19 cellular contexts compared by ENCODE assay signal in the genomic region with DNA sequence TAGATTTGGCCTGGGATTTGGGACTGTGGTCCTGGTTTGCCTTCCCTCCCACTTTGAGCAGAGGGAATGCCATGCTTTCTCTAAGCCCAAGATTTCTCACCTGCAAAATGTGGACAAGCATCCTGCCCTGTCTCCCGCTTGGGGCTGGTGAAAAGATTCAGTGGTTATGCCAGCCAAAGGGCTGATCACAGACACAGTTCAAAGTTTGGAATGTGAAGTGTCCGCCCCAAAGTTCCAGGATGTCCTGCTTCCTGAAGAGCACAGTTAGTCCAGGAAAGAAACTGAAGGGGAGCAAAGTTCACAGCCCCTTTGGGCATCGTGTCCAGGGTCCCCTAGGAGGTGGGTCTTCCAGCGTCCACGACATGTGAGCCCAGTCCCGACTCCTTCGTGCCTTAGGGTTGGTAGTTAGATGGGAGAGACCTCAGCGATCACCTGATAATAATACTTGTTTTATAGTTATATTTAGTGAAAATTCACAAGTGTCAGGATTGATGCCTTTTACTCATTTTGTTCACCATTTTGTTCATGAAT. TPM values are rescaled to one million over a fixed set of nuclear protein-coding genes. Genes with fewer than 3 reads are reported as not detected.
A peak's percentile ranks its signal among the peaks of the same experiment; 100 is the strongest.
DNase-seq lines count a peak whose midpoint lies in the region; ATAC-seq, FAIRE-seq and TF ChIP-seq lines count a peak whose summit lies in the region.
"Had no signal": no experiment of that assay in that cellular context is flagged by ENCODE, and none has a peak within 500 bp of the region (broad histone marks: within the 10 kb centered on the region; RNA-seq: fewer than 3 reads in every experiment).

No MANE protein-coding gene starts in this region.

- TF ChIP-seq CTCF in SK-N-SH (IDR thresholded peaks at IDR 0.05) (no peak), endothelial cell of umbilical vein (IDR thresholded peaks at IDR 0.05; ENCODE audit: extremely low read depth in 1 of 2, insufficient read depth in 1 of 2, low read depth in 1 of 2, low read length in 2 of 2) (no peak), right lobe of liver (IDR thresholded peaks at IDR 0.05) (no peak), spleen (IDR thresholded peaks at IDR 0.05 in 8 of 11, conservative IDR thresholded peaks at IDR 0.05 in 3 of 11) (no peak)

- H3K4me2 ChIP-seq in SK-N-SH: no peak overlapping the region
- no peak overlapping the region for H3K4me2 ChIP-seq in endothelial cell of umbilical vein (ENCODE audit: insufficient read depth, low read length)
- H3K4me2 ChIP-seq: KMS-11 had no signal

- intact Hi-C loops in endothelial cell of umbilical vein (cut with micrococcal nuclease) (loop anchor here (2.0 kb wide), 1 partner anchor 16 kb away; no protein-coding TSS in a partner anchor), right lobe of liver (cut with DNase I) (no loop called here), spleen (cut with DNase I; ENCODE audit: low total_unique reads) (no loop called here)

- H2AFZ ChIP-seq in SK-N-SH (ENCODE audit: low read depth) (peak overlapping the region; percentile 19; the same call in 1 of the 2 replicates), endothelial cell of umbilical vein (ENCODE audit: low read depth, low read length) (peak overlapping the region; percentile 35)

- no peaks in the 10 kb centered on the region for H3K9me1 ChIP-seq in endothelial cell of umbilical vein (replicated peaks; ENCODE audit: control insufficient read depth, extremely low read depth, insufficient read depth, low read length)

- CTCF ChIA-PET in SK-N-SH (lab: Yijun Ruan, JAX): no interaction called here
- CTCF ChIA-PET in endothelial cell of umbilical vein (lab: Charles Lee): interaction anchor here (1.9 kb wide), 1 partner anchor 26 kb away, joined by 4 read pairs; no protein-coding TSS in a partner anchor

- dilution Hi-C loops in endothelial cell of umbilical vein (cut with MboI; ENCODE audit: extremely low pct_ligation_motif_present, low sequenced_read_pairs): no loop called here

- no peak for TF ChIP-seq EP300 in SK-N-SH (IDR thresholded peaks at IDR 0.05; ENCODE audit: borderline replicate concordance in 1 of 2, low read depth in 1 of 2, low read length in 1 of 2)

- ATAC-seq in SK-N-SH treated with all-trans-retinoic acid at 6 μM for 48 hours (no peak; the same call in 2 of the 3 replicates), right lobe of liver (peak; percentile 58 to 84 (median 78))
- ATAC-seq: PC-3 had no signal

- H3K9ac ChIP-seq in SK-N-SH (no peak overlapping the region), endothelial cell of umbilical vein (replicated peaks; ENCODE audit: extremely low read depth, insufficient read depth, low read length) (no peak overlapping the region)
- H3K9ac ChIP-seq: KMS-11 had no signal

- no peaks in the 10 kb centered on the region for H3K9me3 ChIP-seq in SK-N-SH
- H3K9me3 ChIP-seq in endothelial cell of umbilical vein (replicated peaks; ENCODE audit: control insufficient read depth, insufficient read depth, low read length): no peaks in the 10 kb centered on the region
- no peaks in the 10 kb centered on the region for H3K9me3 ChIP-seq in right lobe of liver
- H3K9me3 ChIP-seq in spleen: no peaks in the 10 kb centered on the region

- POLR2A ChIA-PET in SK-N-SH (lab: Yijun Ruan, JAX): no interaction called here
- POLR2A ChIA-PET in endothelial cell of umbilical vein (lab: Charles Lee): no interaction called here

- H3F3A ChIP-seq in SK-N-SH (replicated peaks; ENCODE audit: insufficient read depth): peaks cover 37% of the 10 kb centered on the region

- peaks cover 0 to 23% of the 10 kb centered on the region in 2 experiments; a peak in 3 of 4 replicates for H3K4me1 ChIP-seq in SK-N-SH (ENCODE audit: control insufficient read depth in 1 of 2, insufficient read depth in 2 of 2, low read depth in 1 of 2, low read length in 1 of 2)
- peaks cover 10% of the 10 kb centered on the region for H3K4me1 ChIP-seq in endothelial cell of umbilical vein (ENCODE audit: control insufficient read depth, extremely low read depth, insufficient read depth, low read length)
- H3K4me1 ChIP-seq in right lobe of liver: peaks cover 0 to 15% (median 5%) of the 10 kb centered on the region in 4 donors
- peaks cover 0 to 19% (median 6%) of the 10 kb centered on the region in 6 donors for H3K4me1 ChIP-seq in spleen

- H3K27ac ChIP-seq in SK-N-SH (ENCODE audit: low read depth in 2 of 2, low read length in 1 of 2): peak overlapping the region; percentile 65 to 74; a peak in 3 of 4 replicates
- H3K27ac ChIP-seq in endothelial cell of umbilical vein (ENCODE audit: insufficient read depth, low read depth, low read length): no peak overlapping the region
- H3K27ac ChIP-seq in right lobe of liver: no peak overlapping the region
- H3K27ac ChIP-seq in spleen: peak overlapping the region in 5 of 8 donors; percentile 2 to 59 (median 31)
- H3K27ac ChIP-seq: 22Rv1, KMS-11 had no signal

- H3K9me2 ChIP-seq in SK-N-SH: no peaks in the 10 kb centered on the region

- H4K20me1 ChIP-seq in SK-N-SH (ENCODE audit: insufficient read depth) (no peaks in the 10 kb centered on the region), endothelial cell of umbilical vein (replicated peaks; ENCODE audit: control insufficient read depth, extremely low read depth, insufficient read depth, low read length) (no peaks in the 10 kb centered on the region)

- H3K27me3 ChIP-seq in SK-N-SH (ENCODE audit: insufficient read depth) (no peaks in the 10 kb centered on the region), endothelial cell of umbilical vein (ENCODE audit: control insufficient read depth in 2 of 2, insufficient read depth in 2 of 2, low read length in 2 of 2) (no peaks in the 10 kb centered on the region), right lobe of liver (no peaks in the 10 kb centered on the region), spleen (replicated peaks in 1 of 7) (peaks cover 0 to 2% (median 0%) of the 10 kb centered on the region in 7 donors)

- FAIRE-seq in endothelial cell of umbilical vein (lab: Jason Lieb, UNC) (no peak), GM12891 (lab: Jason Lieb, UNC) (no peak)
- FAIRE-seq: H54 had no signal

- no TSS peak for BruUV-seq in endothelial cell of umbilical vein (replicated peaks; lab: Mats Ljungman, UMichigan)

- no peak for TF ChIP-seq RAD21 in SK-N-SH (IDR thresholded peaks at IDR 0.05; ENCODE audit: low read length)

- TF ChIP-seq POLR2A in endothelial cell of umbilical vein (IDR thresholded peaks at IDR 0.05; ENCODE audit: low read depth, low read length) (no peak), right lobe of liver (IDR thresholded peaks at IDR 0.05) (no peak), spleen (IDR thresholded peaks at IDR 0.05) (no peak), GM12891 (IDR thresholded peaks at IDR 0.05; ENCODE audit: low read depth, low read length) (no peak)

- H3K79me2 ChIP-seq in SK-N-SH (ENCODE audit: insufficient read depth) (no peaks in the 10 kb centered on the region), endothelial cell of umbilical vein (ENCODE audit: control insufficient read depth, insufficient read depth, low read length) (no peaks in the 10 kb centered on the region)

- WGBS in SK-N-SH (ENCODE audit: low lambda C conversion rate): 86% methylated on average over 6 of the region's 8 CpGs
- 56% methylated on average over 8 of the region's 8 CpGs for WGBS in right lobe of liver (ENCODE audit: insufficient coverage, low coverage, low lambda C conversion rate, missing lambda C conversion rate)
- whole genome bisulfite sequencing in spleen, 5 donors: 67 to 81% (median 74%) methylated on average over 8 of the region's 8 CpGs

- no peaks in the 10 kb centered on the region for H3K36me3 ChIP-seq in SK-N-SH (replicated peaks in 1 of 2; ENCODE audit: control insufficient read depth in 1 of 2, insufficient read depth in 2 of 2, low read length in 1 of 2)
- H3K36me3 ChIP-seq in endothelial cell of umbilical vein (ENCODE audit: control insufficient read depth in 2 of 2, extremely low read depth in 1 of 2, insufficient read depth in 2 of 2, low read length in 2 of 2): no peaks in the 10 kb centered on the region
- no peaks in the 10 kb centered on the region for H3K36me3 ChIP-seq in right lobe of liver
- H3K36me3 ChIP-seq in spleen: no peaks in the 10 kb centered on the region

- DNase-seq in SK-N-SH: no peak
- DNase-seq in endothelial cell of umbilical vein (ENCODE audit: low read depth, low spot score): no peak
- no peak for DNase-seq in right lobe of liver
- DNase-seq in spleen: no peak
- DNase-seq in AG20443 (ENCODE audit: low spot score): no peak
- DNase-seq in cortex of kidney (lab: John Stamatoyannopoulos, UW): no peak
- no peak for DNase-seq in GM12891 (ENCODE audit: insufficient read length, low spot score)
- DNase-seq: C1 segment of cervical spinal cord, DMS153, EL, MM.1S, NCI-H1105, NCI-H1694 treated with DMSO at 0.1 percent for 48 hours, NCI-H446, PC-3 had no signal

- H3K4me3 ChIP-seq in SK-N-SH (ENCODE audit: low read depth in 2 of 2, low read length in 1 of 2) (no peak overlapping the region), endothelial cell of umbilical vein (replicated peaks in 1 of 3; ENCODE audit: insufficient read depth in 1 of 3, low read depth in 1 of 3, low read length in 3 of 3) (no peak overlapping the region), right lobe of liver (no peak overlapping the region), spleen (peak overlapping the region in 1 of 8 donors; percentile 35)

RNA-seq across cellular contexts. Expression of gene SPAAR, which starts 20.0 kb away (rescaled TPM):
- polyA plus RNA-seq in SK-N-SH (2012; rRNA removed) (0.11 and 0.13 TPM in 2 replicates), endothelial cell of umbilical vein (20.8 and 23.0 TPM in 2 replicates), spleen (1 to 10 TPM in 1 of 3 donors, under 1 TPM in 2; 0.46 to 1.9 (median 0.63) TPM)
- polyA plus RNA-seq in SK-N-SH (2012; cell fraction: cytosol; rRNA removed): 0.04 and 0.07 TPM in 2 replicates
- polyA plus RNA-seq in SK-N-SH (2012; cell fraction: nucleus; rRNA removed): 0.23 and 0.24 TPM in 2 replicates
- total RNA-seq in endothelial cell of umbilical vein (13.0 and 24.8 TPM in 2 replicates), right lobe of liver (1 to 10 TPM in 1 of 6 experiments, under 1 TPM in 5; 0.37 to 1.4 (median 0.84) TPM), spleen (1 to 10 TPM in 5 of 7 donors, under 1 TPM in 2; 0.68 to 3.8 (median 1.6) TPM)
- 15.2 and 16.0 TPM in 2 replicates for polyA plus RNA-seq in endothelial cell of umbilical vein (2011; cell fraction: cytosol; rRNA removed)
- 10.6 and 11.8 TPM in 2 replicates for polyA plus RNA-seq in endothelial cell of umbilical vein (2011; cell fraction: nucleus; rRNA removed)
- polyA plus RNA-seq in endothelial cell of umbilical vein (2012): 14.3 and 25.3 TPM in 2 replicates
- 19.9 and 21.2 TPM in 2 replicates for polyA minus RNA-seq in endothelial cell of umbilical vein
- polyA minus RNA-seq in endothelial cell of umbilical vein (2011; cell fraction: cytosol; rRNA and poly(A)+ RNA removed): not detected
- polyA minus RNA-seq in endothelial cell of umbilical vein (2011; cell fraction: nucleus; rRNA and poly(A)+ RNA removed): 12.7 and 15.8 TPM in 2 replicates
- not detected for polyA plus RNA-seq in GM12891 (2012; ENCODE audit: low read depth, missing spikeins)
- total RNA-seq: PC-3 had no signal

RNA-seq across cellular contexts. Expression of gene HRCT1, which starts 23.3 kb away (rescaled TPM):
- polyA plus RNA-seq in SK-N-SH (2012; rRNA removed): 2.0 and 3.0 TPM in 2 replicates
- polyA plus RNA-seq in SK-N-SH (2012; cell fraction: cytosol; rRNA removed): 1.9 and 2.0 TPM in 2 replicates
- polyA plus RNA-seq in SK-N-SH (2012; cell fraction: nucleus; rRNA removed): 1.5 and 2.7 TPM in 2 replicates
- 1.2 and 5.2 TPM in 2 replicates for total RNA-seq in endothelial cell of umbilical vein
- polyA plus RNA-seq in endothelial cell of umbilical vein: 7.0 and 9.9 TPM in 2 replicates
- polyA plus RNA-seq in endothelial cell of umbilical vein (2011; cell fraction: cytosol; rRNA removed): 6.2 and 7.1 TPM in 2 replicates
- polyA plus RNA-seq in endothelial cell of umbilical vein (2011; cell fraction: nucleus; rRNA removed): 2.4 and 2.9 TPM in 2 replicates
- 3.2 and 3.4 TPM in 2 replicates for polyA plus RNA-seq in endothelial cell of umbilical vein (2012)
- 0.51 and 2.2 TPM in 2 replicates for polyA minus RNA-seq in endothelial cell of umbilical vein
- polyA minus RNA-seq in endothelial cell of umbilical vein (2011; cell fraction: cytosol; rRNA and poly(A)+ RNA removed): not detected
- 0.48 and 0.82 TPM in 2 replicates for polyA minus RNA-seq in endothelial cell of umbilical vein (2011; cell fraction: nucleus; rRNA and poly(A)+ RNA removed)
- total RNA-seq in right lobe of liver: 1 to 10 TPM in 3 of 6 experiments, under 1 TPM in 3; 0.40 to 1.4 (median 0.98) TPM
- total RNA-seq in spleen: 1 to 10 TPM in 2 of 7 donors, under 1 TPM in 1, not detected in 4; 0.65 to 2.5 (median 1.6) TPM
- 1 to 10 TPM in 1 of 3 donors, under 1 TPM in 2; 0.52 to 1.1 (median 0.70) TPM for polyA plus RNA-seq in spleen
- not detected for polyA plus RNA-seq in GM12891 (2012; ENCODE audit: low read depth, missing spikeins)

RNA-seq across cellular contexts. Expression of gene OR2S2, which starts 28.7 kb away (rescaled TPM):
- polyA plus RNA-seq in SK-N-SH (2012; rRNA removed) (0.16 TPM in 1 of 2 replicates, not detected in the other), endothelial cell of umbilical vein (not detected in 2 replicates), spleen (not detected)
- polyA plus RNA-seq in SK-N-SH (2012; cell fraction: cytosol; rRNA removed): 0.04 and 0.09 TPM in 2 replicates
- polyA plus RNA-seq in SK-N-SH (2012; cell fraction: nucleus; rRNA removed): 0.12 and 0.30 TPM in 2 replicates
- total RNA-seq in endothelial cell of umbilical vein (not detected in 2 replicates), right lobe of liver (not detected), spleen (not detected)
- not detected in 2 replicates for polyA plus RNA-seq in endothelial cell of umbilical vein (2011; cell fraction: cytosol; rRNA removed)
- polyA plus RNA-seq in endothelial cell of umbilical vein (2011; cell fraction: nucleus; rRNA removed): not detected in 2 replicates
- not detected in 2 replicates for polyA plus RNA-seq in endothelial cell of umbilical vein (2012)
- polyA minus RNA-seq in endothelial cell of umbilical vein: not detected in 2 replicates
- polyA minus RNA-seq in endothelial cell of umbilical vein (2011; cell fraction: cytosol; rRNA and poly(A)+ RNA removed): not detected
- not detected in 2 replicates for polyA minus RNA-seq in endothelial cell of umbilical vein (2011; cell fraction: nucleus; rRNA and poly(A)+ RNA removed)
- polyA plus RNA-seq in GM12891 (2012; ENCODE audit: low read depth, missing spikeins): not detected
- total RNA-seq: PC-3 had no signal

RNA-seq across cellular contexts. Expression of gene OR13J1, which starts 59.1 kb away (rescaled TPM):
- polyA plus RNA-seq in SK-N-SH (2012; rRNA removed): not detected in 2 replicates
- not detected in 2 replicates for polyA plus RNA-seq in SK-N-SH (2012; cell fraction: cytosol; rRNA removed)
- not detected in 2 replicates for polyA plus RNA-seq in SK-N-SH (2012; cell fraction: nucleus; rRNA removed)
- total RNA-seq in endothelial cell of umbilical vein: not detected in 2 replicates
- not detected in 2 replicates for polyA plus RNA-seq in endothelial cell of umbilical vein
- polyA plus RNA-seq in endothelial cell of umbilical vein (2011; cell fraction: cytosol; rRNA removed): not detected in 2 replicates
- polyA plus RNA-seq in endothelial cell of umbilical vein (2011; cell fraction: nucleus; rRNA removed): not detected in 2 replicates
- polyA plus RNA-seq in endothelial cell of umbilical vein (2012): not detected in 2 replicates
- polyA minus RNA-seq in endothelial cell of umbilical vein: not detected in 2 replicates
- not detected for polyA minus RNA-seq in endothelial cell of umbilical vein (2011; cell fraction: cytosol; rRNA and poly(A)+ RNA removed)
- polyA minus RNA-seq in endothelial cell of umbilical vein (2011; cell fraction: nucleus; rRNA and poly(A)+ RNA removed): not detected in 2 replicates
- not detected for total RNA-seq in right lobe of liver
- not detected for total RNA-seq in spleen
- polyA plus RNA-seq in spleen: not detected
- polyA plus RNA-seq in GM12891 (2012; ENCODE audit: low read depth, missing spikeins): not detected
- total RNA-seq: PC-3 had no signal

Comparison
In these comparisons a context has a peak if more than half of its experiments do, and no peak if none do; other contexts are left out.
1. H3K27ac ChIP-seq: peak in SK-N-SH (2 of 2) and spleen (5 of 8); none in endothelial cell of umbilical vein (single experiment) and right lobe of liver (0 of 3).